In genomic region chr10:72364239-72364777, GRCh38 we compare ENCODE assay signal across 8 cellular contexts. TPM values are rescaled to one million over a fixed set of nuclear protein-coding genes. Genes with fewer than 3 reads are reported as not detected.
DNase-seq lines count a peak whose midpoint lies in the region; ATAC-seq and TF ChIP-seq lines count a peak whose summit lies in the region.

No MANE protein-coding gene starts in this region.

- peak overlapping the region; percentile 78 for H3K27ac Mint-ChIP-seq in activated CD8-positive, alpha-beta memory T cell treated with anti-CD3 and anti-CD28 coated beads, Interleukin-2, amount 10 ng/mL, durations not matched to agents 7 days and 5 days
- peak overlapping the region; percentile 20 for H3K27ac Mint-ChIP-seq in endothelial cell (ENCODE audit: unreplicated experiment)

- peak; percentile 65 for DNase-seq in COLO668 (lab: John Stamatoyannopoulos, UW; ENCODE audit: unreplicated experiment)
- peak; percentile 46 for DNase-seq in HuH-7.5 (ENCODE audit: low spot score)
- DNase-seq in NT2/D1 (ENCODE audit: low read depth, low spot score): peak; percentile 77
- DNase-seq in activated CD8-positive, alpha-beta memory T cell treated with anti-CD3 and anti-CD28 coated beads, Interleukin-2, amount 10 ng/mL, durations not matched to agents 7 days and 5 days: peak; percentile 92
- peak; percentile 88 for DNase-seq in endothelial cell (ENCODE audit: low spot score)
- peak; percentile 86 for DNase-seq in mucosa of gallbladder (ENCODE audit: low spot score)
- peak; percentile 46 to 70 for DNase-seq in stimulated activated CD8-positive, alpha-beta memory T cell treated with anti-CD3 and anti-CD28 coated beads, Interleukin-4, amount 100 ng/mL, for 1 hour (ENCODE audit: low read depth in 2 of 2, low spot score in 1 of 2)

- peaks cover 7% of the 10 kb centered on the region for H3K27me3 Mint-ChIP-seq in activated CD8-positive, alpha-beta memory T cell treated with anti-CD3 and anti-CD28 coated beads, Interleukin-2, amount 10 ng/mL, durations not matched to agents 7 days and 5 days
- peaks cover 4% of the 10 kb centered on the region for H3K27me3 Mint-ChIP-seq in endothelial cell (ENCODE audit: unreplicated experiment)

- H3K36me3 Mint-ChIP-seq in activated CD8-positive, alpha-beta memory T cell treated with anti-CD3 and anti-CD28 coated beads, Interleukin-2, amount 10 ng/mL, durations not matched to agents 7 days and 5 days: peaks cover 1% of the 10 kb centered on the region
- peaks cover 16% of the 10 kb centered on the region for H3K36me3 Mint-ChIP-seq in endothelial cell (ENCODE audit: low read depth, unreplicated experiment)

- H3K9ac ChIP-seq in NT2/D1 (ENCODE audit: insufficient read length, low read depth): no peak overlapping the region

- peaks cover 3% of the 10 kb centered on the region for H3K4me1 ChIP-seq in NT2/D1 (ENCODE audit: insufficient read depth, insufficient read length)

- H3K9me3 Mint-ChIP-seq in activated CD8-positive, alpha-beta memory T cell treated with anti-CD3 and anti-CD28 coated beads, Interleukin-2, amount 10 ng/mL, durations not matched to agents 7 days and 5 days (ENCODE audit: low read depth): no peaks in the 10 kb centered on the region
- no peaks in the 10 kb centered on the region for H3K9me3 Mint-ChIP-seq in endothelial cell (ENCODE audit: unreplicated experiment)

- H3K4me3 ChIP-seq in NT2/D1 (ENCODE audit: insufficient read length, low read depth): no peak overlapping the region

- CTCF ChIA-PET in activated CD8-positive, alpha-beta memory T cell treated with anti-CD3 and anti-CD28 coated beads, Interleukin-2, amount 10 ng/mL, durations not matched to agents 7 days and 5 days (lab: Charles Lee): interaction anchor here (0.6 to 3.8 kb wide), 20 partner anchors 8 to 1044 kb away, joined by 3 to 44 read pairs (median 4); partner anchors contain the start of gene DNAJB12

- peaks cover 30% of the 10 kb centered on the region for H3K4me1 Mint-ChIP-seq in activated CD8-positive, alpha-beta memory T cell treated with anti-CD3 and anti-CD28 coated beads, Interleukin-2, amount 10 ng/mL, durations not matched to agents 7 days and 5 days
- H3K4me1 Mint-ChIP-seq in endothelial cell (ENCODE audit: unreplicated experiment): peaks cover 4% of the 10 kb centered on the region

- no peak overlapping the region for H3K4me3 Mint-ChIP-seq in activated CD8-positive, alpha-beta memory T cell treated with anti-CD3 and anti-CD28 coated beads, Interleukin-2, amount 10 ng/mL, durations not matched to agents 7 days and 5 days
- H3K4me3 Mint-ChIP-seq in endothelial cell (ENCODE audit: unreplicated experiment): no peak overlapping the region

- peak; percentile 93 for ATAC-seq in GM19463 (IDR thresholded peaks at IDR 0.05; ENCODE audit: unreplicated experiment)
- ATAC-seq in activated CD8-positive, alpha-beta memory T cell treated with anti-CD3 and anti-CD28 coated beads, Interleukin-2, amount 10 ng/mL, durations not matched to agents 7 days and 5 days: peak; percentile 100

- H3K9me3 ChIP-seq in NT2/D1 (ENCODE audit: insufficient read depth, low read length): no peaks in the 10 kb centered on the region

- peaks cover 18% of the 10 kb centered on the region for H3K36me3 ChIP-seq in NT2/D1 (ENCODE audit: insufficient read depth, insufficient read length, low read length)

- TF ChIP-seq CTCF in endothelial cell (IDR thresholded peaks at IDR 0.05; ENCODE audit: unreplicated experiment): peak; percentile 69

- no peaks in the 10 kb centered on the region for H3K27me3 ChIP-seq in NT2/D1 (ENCODE audit: insufficient read depth, insufficient read length)

RNA-seq across cellular contexts. Expression of gene DNAJB12, which starts 9.6 kb away (rescaled TPM):
- total RNA-seq in activated CD8-positive, alpha-beta memory T cell treated with anti-CD3 and anti-CD28 coated beads, Interleukin-2, amount 10 ng/mL, durations not matched to agents 7 days and 5 days: 10 to 100 TPM; 25.5 to 31.4 TPM
- total RNA-seq in endothelial cell (ENCODE audit: unreplicated experiment): 20.5 TPM
- total RNA-seq in mucosa of gallbladder: 42.5 TPM
